Comparison of ENCODE assay signal across 1 cellular context in genomic region chr6:135054575-135055498, GRCh38.
TF ChIP-seq lines count a peak whose summit lies in the region.

Gene HBS1L, minus strand, starts transcription at chr6:135054822. Its CDS starts 131 bp downstream, at chr6:135054691.

TF ChIP-seq in HepG2, 621 proteins besides CTCF, POLR2A, EP300 and RAD21 (continued from another document and continues in another):
- TF ChIP-seq, protein P1, sequence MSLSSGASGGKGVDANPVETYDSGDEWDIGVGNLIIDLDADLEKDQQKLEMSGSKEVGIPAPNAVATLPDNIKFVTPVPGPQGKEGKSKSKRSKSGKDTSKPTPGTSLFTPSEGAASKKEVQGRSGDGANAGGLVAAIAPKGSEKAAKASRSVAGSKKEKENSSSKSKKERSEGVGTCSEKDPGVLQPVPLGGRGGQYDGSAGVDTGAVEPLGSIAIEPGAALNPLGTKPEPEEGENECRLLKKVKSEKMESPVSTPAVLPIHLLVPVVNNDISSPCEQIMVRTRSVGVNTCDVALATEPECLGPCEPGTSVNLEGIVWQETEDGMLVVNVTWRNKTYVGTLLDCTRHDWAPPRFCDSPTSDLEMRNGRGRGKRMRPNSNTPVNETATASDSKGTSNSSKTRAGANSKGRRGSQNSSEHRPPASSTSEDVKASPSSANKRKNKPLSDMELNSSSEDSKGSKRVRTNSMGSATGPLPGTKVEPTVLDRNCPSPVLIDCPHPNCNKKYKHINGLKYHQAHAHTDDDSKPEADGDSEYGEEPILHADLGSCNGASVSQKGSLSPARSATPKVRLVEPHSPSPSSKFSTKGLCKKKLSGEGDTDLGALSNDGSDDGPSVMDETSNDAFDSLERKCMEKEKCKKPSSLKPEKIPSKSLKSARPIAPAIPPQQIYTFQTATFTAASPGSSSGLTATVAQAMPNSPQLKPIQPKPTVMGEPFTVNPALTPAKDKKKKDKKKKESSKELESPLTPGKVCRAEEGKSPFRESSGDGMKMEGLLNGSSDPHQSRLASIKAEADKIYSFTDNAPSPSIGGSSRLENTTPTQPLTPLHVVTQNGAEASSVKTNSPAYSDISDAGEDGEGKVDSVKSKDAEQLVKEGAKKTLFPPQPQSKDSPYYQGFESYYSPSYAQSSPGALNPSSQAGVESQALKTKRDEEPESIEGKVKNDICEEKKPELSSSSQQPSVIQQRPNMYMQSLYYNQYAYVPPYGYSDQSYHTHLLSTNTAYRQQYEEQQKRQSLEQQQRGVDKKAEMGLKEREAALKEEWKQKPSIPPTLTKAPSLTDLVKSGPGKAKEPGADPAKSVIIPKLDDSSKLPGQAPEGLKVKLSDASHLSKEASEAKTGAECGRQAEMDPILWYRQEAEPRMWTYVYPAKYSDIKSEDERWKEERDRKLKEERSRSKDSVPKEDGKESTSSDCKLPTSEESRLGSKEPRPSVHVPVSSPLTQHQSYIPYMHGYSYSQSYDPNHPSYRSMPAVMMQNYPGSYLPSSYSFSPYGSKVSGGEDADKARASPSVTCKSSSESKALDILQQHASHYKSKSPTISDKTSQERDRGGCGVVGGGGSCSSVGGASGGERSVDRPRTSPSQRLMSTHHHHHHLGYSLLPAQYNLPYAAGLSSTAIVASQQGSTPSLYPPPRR (CRISPR knock-in tag; IDR thresholded peaks at IDR 0.05; ENCODE audit: borderline replicate concordance) = peak; percentile 53; the same call in 1 of the 2 replicates
- TF ChIP-seq ZNF616 (CRISPR knock-in tag; IDR thresholded peaks at IDR 0.05; ENCODE audit: low read depth) (0 out of 2 replicates have a peak, but pooled peaks have one; percentile 58), ZFP90 (CRISPR knock-in tag; IDR thresholded peaks at IDR 0.05; ENCODE audit: borderline replicate concordance) (peak; percentile 76), GLI4 (CRISPR knock-in tag; IDR thresholded peaks at IDR 0.05; ENCODE audit: borderline replicate concordance) (peak; percentile 87; the same call in 1 of the 2 replicates), RXRA (CRISPR knock-in tag; IDR thresholded peaks at IDR 0.05) (peak; percentile 93), HOXA3 (CRISPR knock-in tag; IDR thresholded peaks at IDR 0.05) (peak; percentile 95), PRPF4 (IDR thresholded peaks at IDR 0.05; ENCODE audit: low read depth, low read length, poor library complexity, severe bottlenecking) (peak; percentile 36), ZNF510 (CRISPR knock-in tag; IDR thresholded peaks at IDR 0.05; ENCODE audit: low read depth) (peak; percentile 94), RFXAP (CRISPR knock-in tag; IDR thresholded peaks at IDR 0.05; ENCODE audit: borderline replicate concordance) (peak; percentile 89; the same call in 1 of the 2 replicates), KAT8 (CRISPR knock-in tag; IDR thresholded peaks at IDR 0.05) (peak; percentile 98), ETV6 (CRISPR knock-in tag; conservative IDR thresholded peaks at IDR 0.05) (peak; percentile 74; the same call in 1 of the 2 replicates), ZNF792 (CRISPR knock-in tag; IDR thresholded peaks at IDR 0.05) (peak; percentile 51), JARID2 (CRISPR knock-in tag; IDR thresholded peaks at IDR 0.05; ENCODE audit: insufficient replicate concordance) (peak; percentile 46), ERF (CRISPR knock-in tag; IDR thresholded peaks at IDR 0.05) (peak; percentile 86), ZNF343 (CRISPR knock-in tag; IDR thresholded peaks at IDR 0.05) (0 out of 2 replicates have a peak, but pooled peaks have one; percentile 35), ZFY (CRISPR knock-in tag; IDR thresholded peaks at IDR 0.05) (peak; percentile 96), ZBTB21 (CRISPR knock-in tag; IDR thresholded peaks at IDR 0.05) (no peak), BHLHE40 (IDR thresholded peaks at IDR 0.05; ENCODE audit: low read length) (peak; percentile 31; the same call in 1 of the 2 replicates), GATAD2A (CRISPR knock-in tag; IDR thresholded peaks at IDR 0.05) (peak; percentile 87), TAF15 (IDR thresholded peaks at IDR 0.05; ENCODE audit: low read depth, low read length, poor library complexity, severe bottlenecking) (no peak), ZNF317 (CRISPR knock-in tag; IDR thresholded peaks at IDR 0.05) (peak; percentile 69), KAT2B (IDR thresholded peaks at IDR 0.05; ENCODE audit: borderline replicate concordance, low read depth, low read length) (no peak), ZBTB20 (CRISPR knock-in tag; IDR thresholded peaks at IDR 0.05; ENCODE audit: borderline replicate concordance, low read depth) (no peak; the same call in 1 of the 2 replicates), ZNF205 (CRISPR knock-in tag; IDR thresholded peaks at IDR 0.05) (peak; percentile 56; the same call in 1 of the 2 replicates), HOXA5 (CRISPR knock-in tag; IDR thresholded peaks at IDR 0.05) (peak; percentile 81; the same call in 1 of the 2 replicates), GPN1 (CRISPR knock-in tag; IDR thresholded peaks at IDR 0.05; ENCODE audit: borderline replicate concordance) (no peak), ATF6 (CRISPR knock-in tag; conservative IDR thresholded peaks at IDR 0.05) (peak; percentile 80), ZNF614 (CRISPR knock-in tag; IDR thresholded peaks at IDR 0.05; ENCODE audit: borderline replicate concordance) (peak; percentile 94), NFKB2 (CRISPR knock-in tag; IDR thresholded peaks at IDR 0.05; ENCODE audit: borderline replicate concordance) (peak; percentile 95; the same call in 1 of the 2 replicates), REL (CRISPR knock-in tag; conservative IDR thresholded peaks at IDR 0.05) (no peak), ZNF788 (CRISPR knock-in tag; IDR thresholded peaks at IDR 0.05; ENCODE audit: borderline replicate concordance) (peak; percentile 74; the same call in 1 of the 2 replicates), FIP1L1 (IDR thresholded peaks at IDR 0.05; ENCODE audit: borderline replicate concordance, insufficient read depth, low read depth, low read length) (no peak; the same call in 1 of the 2 replicates), ZFYVE20 (CRISPR knock-in tag; IDR thresholded peaks at IDR 0.05; ENCODE audit: borderline replicate concordance, low read depth) (no peak), XRCC5 (optimal IDR thresholded peaks at IDR 0.05; ENCODE audit: low read length) (peak; percentile 94), FOXJ3 (CRISPR knock-in tag; IDR thresholded peaks at IDR 0.05; ENCODE audit: borderline replicate concordance) (peak; percentile 74; the same call in 1 of the 2 replicates), SAFB2 (CRISPR knock-in tag; IDR thresholded peaks at IDR 0.05; ENCODE audit: borderline replicate concordance, low read depth) (peak; percentile 89), ZNF780A (CRISPR knock-in tag; IDR thresholded peaks at IDR 0.05) (no peak; the same call in 1 of the 2 replicates), RELA (CRISPR knock-in tag; IDR thresholded peaks at IDR 0.05) (peak; percentile 58; the same call in 1 of the 2 replicates), ZNF552 (CRISPR knock-in tag; IDR thresholded peaks at IDR 0.05; ENCODE audit: borderline replicate concordance) (peak; percentile 81; the same call in 1 of the 2 replicates)
- TF ChIP-seq, protein P2, sequence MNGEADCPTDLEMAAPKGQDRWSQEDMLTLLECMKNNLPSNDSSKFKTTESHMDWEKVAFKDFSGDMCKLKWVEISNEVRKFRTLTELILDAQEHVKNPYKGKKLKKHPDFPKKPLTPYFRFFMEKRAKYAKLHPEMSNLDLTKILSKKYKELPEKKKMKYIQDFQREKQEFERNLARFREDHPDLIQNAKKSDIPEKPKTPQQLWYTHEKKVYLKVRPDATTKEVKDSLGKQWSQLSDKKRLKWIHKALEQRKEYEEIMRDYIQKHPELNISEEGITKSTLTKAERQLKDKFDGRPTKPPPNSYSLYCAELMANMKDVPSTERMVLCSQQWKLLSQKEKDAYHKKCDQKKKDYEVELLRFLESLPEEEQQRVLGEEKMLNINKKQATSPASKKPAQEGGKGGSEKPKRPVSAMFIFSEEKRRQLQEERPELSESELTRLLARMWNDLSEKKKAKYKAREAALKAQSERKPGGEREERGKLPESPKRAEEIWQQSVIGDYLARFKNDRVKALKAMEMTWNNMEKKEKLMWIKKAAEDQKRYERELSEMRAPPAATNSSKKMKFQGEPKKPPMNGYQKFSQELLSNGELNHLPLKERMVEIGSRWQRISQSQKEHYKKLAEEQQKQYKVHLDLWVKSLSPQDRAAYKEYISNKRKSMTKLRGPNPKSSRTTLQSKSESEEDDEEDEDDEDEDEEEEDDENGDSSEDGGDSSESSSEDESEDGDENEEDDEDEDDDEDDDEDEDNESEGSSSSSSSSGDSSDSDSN (CRISPR knock-in tag; IDR thresholded peaks at IDR 0.05) = peak; percentile 70
- TF ChIP-seq, protein P3, sequence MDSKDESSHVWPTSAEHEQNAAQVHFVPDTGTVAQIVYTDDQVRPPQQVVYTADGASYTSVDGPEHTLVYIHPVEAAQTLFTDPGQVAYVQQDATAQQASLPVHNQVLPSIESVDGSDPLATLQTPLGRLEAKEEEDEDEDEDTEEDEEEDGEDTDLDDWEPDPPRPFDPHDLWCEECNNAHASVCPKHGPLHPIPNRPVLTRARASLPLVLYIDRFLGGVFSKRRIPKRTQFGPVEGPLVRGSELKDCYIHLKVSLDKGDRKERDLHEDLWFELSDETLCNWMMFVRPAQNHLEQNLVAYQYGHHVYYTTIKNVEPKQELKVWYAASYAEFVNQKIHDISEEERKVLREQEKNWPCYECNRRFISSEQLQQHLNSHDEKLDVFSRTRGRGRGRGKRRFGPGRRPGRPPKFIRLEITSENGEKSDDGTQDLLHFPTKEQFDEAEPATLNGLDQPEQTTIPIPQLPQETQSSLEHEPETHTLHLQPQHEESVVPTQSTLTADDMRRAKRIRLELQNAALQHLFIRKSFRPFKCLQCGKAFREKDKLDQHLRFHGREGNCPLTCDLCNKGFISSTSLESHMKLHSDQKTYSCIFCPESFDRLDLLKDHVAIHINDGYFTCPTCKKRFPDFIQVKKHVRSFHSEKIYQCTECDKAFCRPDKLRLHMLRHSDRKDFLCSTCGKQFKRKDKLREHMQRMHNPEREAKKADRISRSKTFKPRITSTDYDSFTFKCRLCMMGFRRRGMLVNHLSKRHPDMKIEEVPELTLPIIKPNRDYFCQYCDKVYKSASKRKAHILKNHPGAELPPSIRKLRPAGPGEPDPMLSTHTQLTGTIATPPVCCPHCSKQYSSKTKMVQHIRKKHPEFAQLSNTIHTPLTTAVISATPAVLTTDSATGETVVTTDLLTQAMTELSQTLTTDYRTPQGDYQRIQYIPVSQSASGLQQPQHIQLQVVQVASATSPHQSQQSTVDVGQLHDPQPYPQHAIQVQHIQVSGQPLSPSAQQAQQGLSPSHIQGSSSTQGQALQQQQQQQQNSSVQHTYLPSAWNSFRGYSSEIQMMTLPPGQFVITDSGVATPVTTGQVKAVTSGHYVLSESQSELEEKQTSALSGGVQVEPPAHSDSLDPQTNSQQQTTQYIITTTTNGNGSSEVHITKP (CRISPR knock-in tag; IDR thresholded peaks at IDR 0.05; ENCODE audit: low read depth) = peak; percentile 93
- TF ChIP-seq, protein P4, sequence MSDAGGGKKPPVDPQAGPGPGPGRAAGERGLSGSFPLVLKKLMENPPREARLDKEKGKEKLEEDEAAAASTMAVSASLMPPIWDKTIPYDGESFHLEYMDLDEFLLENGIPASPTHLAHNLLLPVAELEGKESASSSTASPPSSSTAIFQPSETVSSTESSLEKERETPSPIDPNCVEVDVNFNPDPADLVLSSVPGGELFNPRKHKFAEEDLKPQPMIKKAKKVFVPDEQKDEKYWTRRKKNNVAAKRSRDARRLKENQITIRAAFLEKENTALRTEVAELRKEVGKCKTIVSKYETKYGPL (CRISPR knock-in tag; IDR thresholded peaks at IDR 0.05) = peak; percentile 53; the same call in 1 of the 2 replicates
- TF ChIP-seq, protein P5, sequence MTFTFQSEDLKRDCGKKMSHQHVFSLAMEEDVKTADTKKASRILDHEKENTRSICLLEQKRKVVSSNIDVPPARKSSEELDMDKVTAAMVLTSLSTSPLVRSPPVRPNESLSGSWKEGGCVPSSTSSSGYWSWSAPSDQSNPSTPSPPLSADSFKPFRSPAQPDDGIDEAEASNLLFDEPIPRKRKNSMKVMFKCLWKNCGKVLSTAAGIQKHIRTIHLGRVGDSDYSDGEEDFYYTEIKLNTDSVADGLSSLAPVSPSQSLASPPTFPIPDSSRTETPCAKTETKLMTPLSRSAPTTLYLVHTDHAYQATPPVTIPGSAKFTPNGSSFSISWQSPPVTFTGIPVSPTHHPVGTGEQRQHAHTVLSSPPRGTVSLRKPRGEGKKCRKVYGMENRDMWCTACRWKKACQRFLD (CRISPR knock-in tag; IDR thresholded peaks at IDR 0.05; ENCODE audit: borderline replicate concordance) = peak; percentile 84; the same call in 1 of the 2 replicates
- TF ChIP-seq, protein P6, sequence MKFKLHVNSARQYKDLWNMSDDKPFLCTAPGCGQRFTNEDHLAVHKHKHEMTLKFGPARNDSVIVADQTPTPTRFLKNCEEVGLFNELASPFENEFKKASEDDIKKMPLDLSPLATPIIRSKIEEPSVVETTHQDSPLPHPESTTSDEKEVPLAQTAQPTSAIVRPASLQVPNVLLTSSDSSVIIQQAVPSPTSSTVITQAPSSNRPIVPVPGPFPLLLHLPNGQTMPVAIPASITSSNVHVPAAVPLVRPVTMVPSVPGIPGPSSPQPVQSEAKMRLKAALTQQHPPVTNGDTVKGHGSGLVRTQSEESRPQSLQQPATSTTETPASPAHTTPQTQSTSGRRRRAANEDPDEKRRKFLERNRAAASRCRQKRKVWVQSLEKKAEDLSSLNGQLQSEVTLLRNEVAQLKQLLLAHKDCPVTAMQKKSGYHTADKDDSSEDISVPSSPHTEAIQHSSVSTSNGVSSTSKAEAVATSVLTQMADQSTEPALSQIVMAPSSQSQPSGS (CRISPR knock-in tag; IDR thresholded peaks at IDR 0.05) = peak; percentile 82
- TF ChIP-seq, protein P7, sequence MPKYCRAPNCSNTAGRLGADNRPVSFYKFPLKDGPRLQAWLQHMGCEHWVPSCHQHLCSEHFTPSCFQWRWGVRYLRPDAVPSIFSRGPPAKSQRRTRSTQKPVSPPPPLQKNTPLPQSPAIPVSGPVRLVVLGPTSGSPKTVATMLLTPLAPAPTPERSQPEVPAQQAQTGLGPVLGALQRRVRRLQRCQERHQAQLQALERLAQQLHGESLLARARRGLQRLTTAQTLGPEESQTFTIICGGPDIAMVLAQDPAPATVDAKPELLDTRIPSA (CRISPR knock-in tag; IDR thresholded peaks at IDR 0.05; ENCODE audit: borderline replicate concordance) = no peak
- TF ChIP-seq, protein P8, sequence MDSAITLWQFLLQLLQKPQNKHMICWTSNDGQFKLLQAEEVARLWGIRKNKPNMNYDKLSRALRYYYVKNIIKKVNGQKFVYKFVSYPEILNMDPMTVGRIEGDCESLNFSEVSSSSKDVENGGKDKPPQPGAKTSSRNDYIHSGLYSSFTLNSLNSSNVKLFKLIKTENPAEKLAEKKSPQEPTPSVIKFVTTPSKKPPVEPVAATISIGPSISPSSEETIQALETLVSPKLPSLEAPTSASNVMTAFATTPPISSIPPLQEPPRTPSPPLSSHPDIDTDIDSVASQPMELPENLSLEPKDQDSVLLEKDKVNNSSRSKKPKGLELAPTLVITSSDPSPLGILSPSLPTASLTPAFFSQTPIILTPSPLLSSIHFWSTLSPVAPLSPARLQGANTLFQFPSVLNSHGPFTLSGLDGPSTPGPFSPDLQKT (CRISPR knock-in tag; IDR thresholded peaks at IDR 0.05; ENCODE audit: borderline replicate concordance) = no peak
